ENCODE assay signal across 1 cellular context in the genomic region with DNA sequence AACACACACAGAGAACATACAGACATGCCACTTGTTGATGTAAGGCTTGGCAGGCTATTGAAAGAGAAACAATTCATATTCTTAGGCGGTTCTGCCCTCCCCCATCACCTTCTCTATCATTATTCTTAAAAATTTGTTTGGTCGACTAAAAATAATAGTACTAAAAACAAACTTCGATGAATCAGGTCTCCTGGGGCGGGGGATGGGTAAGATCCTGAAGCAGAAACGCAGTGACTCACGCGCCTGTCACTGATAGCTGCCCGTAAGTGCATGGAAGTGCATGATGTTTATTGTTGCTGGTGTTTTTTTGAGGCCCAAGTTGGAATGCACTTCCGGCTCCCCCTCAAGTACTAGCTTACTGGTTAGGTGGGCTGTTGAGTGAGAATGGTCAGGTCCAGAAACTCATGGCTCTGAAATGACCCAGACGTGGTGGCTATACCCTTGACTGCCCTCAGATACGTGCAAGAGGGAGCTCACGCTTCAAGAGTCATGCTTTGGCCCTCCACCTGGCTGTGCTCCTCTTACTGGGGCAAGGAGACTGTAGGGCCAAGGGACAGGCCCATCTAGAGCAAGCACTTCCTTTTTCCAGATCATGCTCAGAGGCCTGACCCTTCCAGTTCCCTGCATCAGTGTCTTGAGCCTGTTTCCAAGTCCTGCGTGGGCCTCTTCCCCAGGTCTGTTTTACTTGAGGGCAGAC.
A peak's percentile ranks its signal among the peaks of the same experiment; 100 is the strongest.
TF ChIP-seq lines count a peak whose summit lies in the region.

No MANE protein-coding gene starts in this region.

TF ChIP-seq in endothelial cell of umbilical vein, 7 proteins besides CTCF, POLR2A, EP300 and RAD21:
- no peak for TF ChIP-seq EZH2 (IDR thresholded peaks at IDR 0.05; ENCODE audit: borderline replicate concordance, low read depth, low read length, severe bottlenecking)
- peak; percentile 66 for TF ChIP-seq GATA2 (IDR thresholded peaks at IDR 0.05; ENCODE audit: insufficient read depth, insufficient read length, low read depth, low read length)
- TF ChIP-seq MYC (IDR thresholded peaks at IDR 0.05; ENCODE audit: low read depth, low read length) = peak; percentile 46
- peak; percentile 94 for TF ChIP-seq POLR2AphosphoS5 (IDR thresholded peaks at IDR 0.05; ENCODE audit: insufficient read depth, low read depth, low read length)
- TF ChIP-seq FOS (IDR thresholded peaks at IDR 0.05; ENCODE audit: borderline replicate concordance, insufficient read depth, low read length) = peak; percentile 100
- TF ChIP-seq JUN (IDR thresholded peaks at IDR 0.05; ENCODE audit: borderline replicate concordance, insufficient read depth, insufficient read length, low read depth) = peak; percentile 95
- TF ChIP-seq, protein P1, sequence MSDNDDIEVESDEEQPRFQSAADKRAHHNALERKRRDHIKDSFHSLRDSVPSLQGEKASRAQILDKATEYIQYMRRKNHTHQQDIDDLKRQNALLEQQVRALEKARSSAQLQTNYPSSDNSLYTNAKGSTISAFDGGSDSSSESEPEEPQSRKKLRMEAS (IDR thresholded peaks at IDR 0.05; ENCODE audit: insufficient read depth, insufficient read length) = no peak
